Comparison of ENCODE assay signal across 20 cellular contexts in the genomic region with DNA sequence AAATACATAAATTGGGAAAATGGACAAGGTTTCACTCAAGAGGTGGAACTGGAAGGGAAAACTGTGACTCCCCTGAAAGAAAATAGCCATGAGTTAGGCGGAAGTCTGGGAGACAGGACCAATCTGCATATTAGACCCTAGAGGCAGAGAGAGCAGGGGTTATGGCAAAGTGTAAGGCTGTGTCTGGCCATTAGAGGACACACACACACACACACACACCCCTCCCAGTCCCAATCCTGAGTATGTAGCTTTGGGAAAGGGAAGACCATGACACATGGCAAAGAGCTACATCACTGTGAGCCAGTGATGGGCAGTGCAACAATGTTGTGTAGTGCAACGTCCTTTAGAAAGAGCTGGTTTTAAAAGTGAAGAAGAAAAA.
A peak's percentile ranks its signal among the peaks of the same experiment; 100 is the strongest.
DNase-seq lines count a peak whose midpoint lies in the region; ATAC-seq and TF ChIP-seq lines count a peak whose summit lies in the region.
"Had no signal": no experiment of that assay in that cellular context is flagged by ENCODE, and none has a peak within 500 bp of the region (broad histone marks: within the 10 kb centered on the region; RNA-seq: fewer than 3 reads in every experiment).

No MANE protein-coding gene starts in this region.

- no peak overlapping the region for H3K18ac ChIP-seq in mesendoderm (ENCODE audit: low read length)

- H3K4me2 ChIP-seq in mesendoderm (ENCODE audit: low read length), result no peak overlapping the region
- H3K4me2 ChIP-seq: A549, BLaER1 had no signal

- H3K56ac ChIP-seq in mesendoderm (ENCODE audit: low read length), result no peak overlapping the region

- no peak overlapping the region for H2AK5ac ChIP-seq in mesendoderm (ENCODE audit: low read length)

- peaks cover 3% of the 10 kb centered on the region; the same call in 1 of the 2 replicates for H3K4me1 Mint-ChIP-seq in WTC11
- H3K4me1 Mint-ChIP-seq: B cell; CD4-positive, CD25-positive, alpha-beta regulatory T cell had no signal

- H3K9me3 ChIP-seq in esophagus muscularis mucosa, result no peaks in the 10 kb centered on the region
- H3K9me3 ChIP-seq: A549, Caco-2 had no signal

- intact Hi-C loops in esophagus muscularis mucosa (cut with DNase I), result no loop called here

- POLR2A ChIA-PET in WTC11 (lab: Charles Lee), result no interaction called here

- TF ChIP-seq EP300 in esophagus muscularis mucosa (IDR thresholded peaks at IDR 0.05), result no peak

- no peak overlapping the region for H3K4ac ChIP-seq in mesendoderm (ENCODE audit: low read depth, low read length)

- H3K36me3 ChIP-seq in H7 (replicated peaks; ENCODE audit: control insufficient read depth, insufficient read depth, low read length), result no peaks in the 10 kb centered on the region
- no peaks in the 10 kb centered on the region for H3K36me3 ChIP-seq in mesendoderm (ENCODE audit: control insufficient read depth, insufficient read depth, low read length)
- no peaks in the 10 kb centered on the region for H3K36me3 ChIP-seq in esophagus muscularis mucosa
- H3K36me3 ChIP-seq: BLaER1 had no signal

- TF ChIP-seq POLR2A in esophagus muscularis mucosa (IDR thresholded peaks at IDR 0.05; ENCODE audit: low read depth), result no peak

- H3K27ac ChIP-seq in mesendoderm (ENCODE audit: low read depth, low read length), result no peak overlapping the region
- H3K27ac ChIP-seq in esophagus muscularis mucosa (replicated peaks in 1 of 4), result no peak overlapping the region
- H3K27ac ChIP-seq: A549, BLaER1, C4-2B, GM23248 had no signal

- H4K5ac ChIP-seq in mesendoderm (ENCODE audit: low read length), result no peak overlapping the region

- no peak overlapping the region for H2BK120ac ChIP-seq in mesendoderm (ENCODE audit: low read depth, low read length)

- no peaks in the 10 kb centered on the region for H3K79me1 ChIP-seq in mesendoderm (ENCODE audit: low read length)

- H3K4me3 Mint-ChIP-seq in WTC11, result no peak overlapping the region
- H3K4me3 Mint-ChIP-seq: B cell; CD4-positive, CD25-positive, alpha-beta regulatory T cell; CD8-positive, alpha-beta T cell; H9; HFFc6 had no signal

- no peak overlapping the region for H2BK5ac ChIP-seq in mesendoderm (ENCODE audit: low read length)

- H3K9ac ChIP-seq in mesendoderm (ENCODE audit: low read length), result no peak overlapping the region
- H3K9ac ChIP-seq: BLaER1, GM23248 had no signal

- H3K4me1 ChIP-seq in mesendoderm (ENCODE audit: control insufficient read depth, low read depth, low read length) (no peaks in the 10 kb centered on the region), esophagus muscularis mucosa (no peaks in the 10 kb centered on the region)
- H3K4me1 ChIP-seq: A549, BLaER1, Caco-2 had no signal

- H3K4me3 ChIP-seq in H7 (ENCODE audit: insufficient read depth, low read depth, low read length) (no peak overlapping the region), mesendoderm (ENCODE audit: low read length) (no peak overlapping the region), esophagus muscularis mucosa (no peak overlapping the region)
- H3K4me3 ChIP-seq: A549, BLaER1, GM23248 had no signal

- no peaks in the 10 kb centered on the region for H3K27me3 ChIP-seq in H7 (ENCODE audit: control insufficient read depth, insufficient read depth, low read length)
- H3K27me3 ChIP-seq in mesendoderm (ENCODE audit: insufficient read depth, low read length, poor library complexity), result no peaks in the 10 kb centered on the region
- no peaks in the 10 kb centered on the region for H3K27me3 ChIP-seq in esophagus muscularis mucosa
- H3K27me3 ChIP-seq: BLaER1 had no signal

- peak; percentile 8 for DNase-seq in H7
- DNase-seq in WTC11 (ENCODE audit: low spot score), result no peak
- peak; percentile 34 for DNase-seq in mesendoderm
- DNase-seq in epidermal melanocyte (ENCODE audit: insufficient read length, low spot score), result no peak
- DNase-seq in AG08395 (ENCODE audit: low spot score), result no peak
- no peak for DNase-seq in esophagus muscularis mucosa (ENCODE audit: extremely low spot score)
- DNase-seq: 8988T; ACHN; Caco-2; CD4-positive, CD25-positive, alpha-beta regulatory T cell; CD8-positive, alpha-beta T cell; DMS153; DND-41; GM23248; H9; HFFc6 had no signal

- no peaks in the 10 kb centered on the region for H3K9me3 Mint-ChIP-seq in WTC11
- H3K9me3 Mint-ChIP-seq: CD8-positive, alpha-beta T cell; H9 had no signal

- peak; percentile 71 for ATAC-seq in WTC11
- ATAC-seq: A549; CD8-positive, alpha-beta T cell had no signal

- H3K23ac ChIP-seq in mesendoderm (ENCODE audit: low read length), result no peak overlapping the region

- TF ChIP-seq CTCF in WTC11 (IDR thresholded peaks at IDR 0.05), result no peak
- TF ChIP-seq CTCF in esophagus muscularis mucosa (IDR thresholded peaks at IDR 0.05), result no peak

- H3K27ac Mint-ChIP-seq in WTC11, result no peak overlapping the region
- H3K27ac Mint-ChIP-seq: B cell; CD4-positive, CD25-positive, alpha-beta regulatory T cell; CD8-positive, alpha-beta T cell; H9; HFFc6 had no signal

- no peak overlapping the region for H4K8ac ChIP-seq in mesendoderm (ENCODE audit: low read depth, low read length)

- H3K79me2 ChIP-seq in mesendoderm (ENCODE audit: control insufficient read depth, insufficient read depth, low read length), result no peaks in the 10 kb centered on the region

- H2BK15ac ChIP-seq in mesendoderm (replicated peaks; ENCODE audit: low read depth), result no peak overlapping the region

- no peaks in the 10 kb centered on the region for H3K36me3 Mint-ChIP-seq in WTC11
- H3K36me3 Mint-ChIP-seq: CD4-positive, CD25-positive, alpha-beta regulatory T cell; CD8-positive, alpha-beta T cell had no signal

- CTCF ChIA-PET in WTC11 (lab: Charles Lee), result no interaction called here

- no peaks in the 10 kb centered on the region for H3K27me3 Mint-ChIP-seq in WTC11 (ENCODE audit: low read depth)
- H3K27me3 Mint-ChIP-seq: B cell; CD4-positive, CD25-positive, alpha-beta regulatory T cell had no signal

- WGBS in mesendoderm (ENCODE audit: extremely low coverage, insufficient coverage, low lambda C conversion rate), result no CpG with 5 or more reads among the region's 2 CpGs
- WGBS in esophagus muscularis mucosa, result 81% methylated on average over 2 of the region's 2 CpGs

TF ChIP-seq in WTC11, 78 proteins besides CTCF, POLR2A, EP300 and RAD21 (continues in another document):
- TF ChIP-seq, protein P1, sequence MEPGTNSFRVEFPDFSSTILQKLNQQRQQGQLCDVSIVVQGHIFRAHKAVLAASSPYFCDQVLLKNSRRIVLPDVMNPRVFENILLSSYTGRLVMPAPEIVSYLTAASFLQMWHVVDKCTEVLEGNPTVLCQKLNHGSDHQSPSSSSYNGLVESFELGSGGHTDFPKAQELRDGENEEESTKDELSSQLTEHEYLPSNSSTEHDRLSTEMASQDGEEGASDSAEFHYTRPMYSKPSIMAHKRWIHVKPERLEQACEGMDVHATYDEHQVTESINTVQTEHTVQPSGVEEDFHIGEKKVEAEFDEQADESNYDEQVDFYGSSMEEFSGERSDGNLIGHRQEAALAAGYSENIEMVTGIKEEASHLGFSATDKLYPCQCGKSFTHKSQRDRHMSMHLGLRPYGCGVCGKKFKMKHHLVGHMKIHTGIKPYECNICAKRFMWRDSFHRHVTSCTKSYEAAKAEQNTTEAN (CRISPR knock-in tag; IDR thresholded peaks at IDR 0.05), result no peak
- TF ChIP-seq, protein P2, sequence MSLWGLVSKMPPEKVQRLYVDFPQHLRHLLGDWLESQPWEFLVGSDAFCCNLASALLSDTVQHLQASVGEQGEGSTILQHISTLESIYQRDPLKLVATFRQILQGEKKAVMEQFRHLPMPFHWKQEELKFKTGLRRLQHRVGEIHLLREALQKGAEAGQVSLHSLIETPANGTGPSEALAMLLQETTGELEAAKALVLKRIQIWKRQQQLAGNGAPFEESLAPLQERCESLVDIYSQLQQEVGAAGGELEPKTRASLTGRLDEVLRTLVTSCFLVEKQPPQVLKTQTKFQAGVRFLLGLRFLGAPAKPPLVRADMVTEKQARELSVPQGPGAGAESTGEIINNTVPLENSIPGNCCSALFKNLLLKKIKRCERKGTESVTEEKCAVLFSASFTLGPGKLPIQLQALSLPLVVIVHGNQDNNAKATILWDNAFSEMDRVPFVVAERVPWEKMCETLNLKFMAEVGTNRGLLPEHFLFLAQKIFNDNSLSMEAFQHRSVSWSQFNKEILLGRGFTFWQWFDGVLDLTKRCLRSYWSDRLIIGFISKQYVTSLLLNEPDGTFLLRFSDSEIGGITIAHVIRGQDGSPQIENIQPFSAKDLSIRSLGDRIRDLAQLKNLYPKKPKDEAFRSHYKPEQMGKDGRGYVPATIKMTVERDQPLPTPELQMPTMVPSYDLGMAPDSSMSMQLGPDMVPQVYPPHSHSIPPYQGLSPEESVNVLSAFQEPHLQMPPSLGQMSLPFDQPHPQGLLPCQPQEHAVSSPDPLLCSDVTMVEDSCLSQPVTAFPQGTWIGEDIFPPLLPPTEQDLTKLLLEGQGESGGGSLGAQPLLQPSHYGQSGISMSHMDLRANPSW (CRISPR knock-in tag; conservative IDR thresholded peaks at IDR 0.05; ENCODE audit: low read depth), result no peak
- TF ChIP-seq, protein P3, sequence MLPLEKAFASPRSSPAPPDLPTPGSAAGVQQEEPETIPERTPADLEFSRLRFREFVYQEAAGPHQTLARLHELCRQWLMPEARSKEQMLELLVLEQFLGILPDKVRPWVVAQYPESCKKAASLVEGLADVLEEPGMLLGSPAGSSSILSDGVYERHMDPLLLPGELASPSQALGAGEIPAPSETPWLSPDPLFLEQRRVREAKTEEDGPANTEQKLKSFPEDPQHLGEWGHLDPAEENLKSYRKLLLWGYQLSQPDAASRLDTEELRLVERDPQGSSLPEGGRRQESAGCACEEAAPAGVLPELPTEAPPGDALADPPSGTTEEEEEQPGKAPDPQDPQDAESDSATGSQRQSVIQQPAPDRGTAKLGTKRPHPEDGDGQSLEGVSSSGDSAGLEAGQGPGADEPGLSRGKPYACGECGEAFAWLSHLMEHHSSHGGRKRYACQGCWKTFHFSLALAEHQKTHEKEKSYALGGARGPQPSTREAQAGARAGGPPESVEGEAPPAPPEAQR (CRISPR knock-in tag; IDR thresholded peaks at IDR 0.05), result no peak
- TF ChIP-seq NFE2L1 (CRISPR knock-in tag; IDR thresholded peaks at IDR 0.05) (no peak), GRHL2 (CRISPR knock-in tag; IDR thresholded peaks at IDR 0.05; ENCODE audit: insufficient replicate concordance, severe bottlenecking) (no peak), GABPB1 (CRISPR knock-in tag; IDR thresholded peaks at IDR 0.05) (no peak), NR1H2 (CRISPR knock-in tag; IDR thresholded peaks at IDR 0.05) (no peak), ZNF263 (CRISPR knock-in tag; IDR thresholded peaks at IDR 0.05; ENCODE audit: low read depth) (no peak)
- TF ChIP-seq, protein P4, sequence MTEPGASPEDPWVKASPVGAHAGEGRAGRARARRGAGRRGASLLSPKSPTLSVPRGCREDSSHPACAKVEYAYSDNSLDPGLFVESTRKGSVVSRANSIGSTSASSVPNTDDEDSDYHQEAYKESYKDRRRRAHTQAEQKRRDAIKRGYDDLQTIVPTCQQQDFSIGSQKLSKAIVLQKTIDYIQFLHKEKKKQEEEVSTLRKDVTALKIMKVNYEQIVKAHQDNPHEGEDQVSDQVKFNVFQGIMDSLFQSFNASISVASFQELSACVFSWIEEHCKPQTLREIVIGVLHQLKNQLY (CRISPR knock-in tag; IDR thresholded peaks at IDR 0.05), result no peak
- TF ChIP-seq, protein P5, sequence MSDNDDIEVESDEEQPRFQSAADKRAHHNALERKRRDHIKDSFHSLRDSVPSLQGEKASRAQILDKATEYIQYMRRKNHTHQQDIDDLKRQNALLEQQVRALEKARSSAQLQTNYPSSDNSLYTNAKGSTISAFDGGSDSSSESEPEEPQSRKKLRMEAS (CRISPR knock-in tag; IDR thresholded peaks at IDR 0.05), result no peak

Comparison
In these comparisons a context has a peak if more than half of its experiments do, and no peak if none do; other contexts are left out.
1. DNase-seq: peak in H7 (single experiment) and mesendoderm (single experiment); none in WTC11 (single experiment), epidermal melanocyte (single experiment), AG08395 (single experiment) and esophagus muscularis mucosa (single experiment).